Comparison of ENCODE assay signal across 8 cellular contexts in the genomic region with DNA sequence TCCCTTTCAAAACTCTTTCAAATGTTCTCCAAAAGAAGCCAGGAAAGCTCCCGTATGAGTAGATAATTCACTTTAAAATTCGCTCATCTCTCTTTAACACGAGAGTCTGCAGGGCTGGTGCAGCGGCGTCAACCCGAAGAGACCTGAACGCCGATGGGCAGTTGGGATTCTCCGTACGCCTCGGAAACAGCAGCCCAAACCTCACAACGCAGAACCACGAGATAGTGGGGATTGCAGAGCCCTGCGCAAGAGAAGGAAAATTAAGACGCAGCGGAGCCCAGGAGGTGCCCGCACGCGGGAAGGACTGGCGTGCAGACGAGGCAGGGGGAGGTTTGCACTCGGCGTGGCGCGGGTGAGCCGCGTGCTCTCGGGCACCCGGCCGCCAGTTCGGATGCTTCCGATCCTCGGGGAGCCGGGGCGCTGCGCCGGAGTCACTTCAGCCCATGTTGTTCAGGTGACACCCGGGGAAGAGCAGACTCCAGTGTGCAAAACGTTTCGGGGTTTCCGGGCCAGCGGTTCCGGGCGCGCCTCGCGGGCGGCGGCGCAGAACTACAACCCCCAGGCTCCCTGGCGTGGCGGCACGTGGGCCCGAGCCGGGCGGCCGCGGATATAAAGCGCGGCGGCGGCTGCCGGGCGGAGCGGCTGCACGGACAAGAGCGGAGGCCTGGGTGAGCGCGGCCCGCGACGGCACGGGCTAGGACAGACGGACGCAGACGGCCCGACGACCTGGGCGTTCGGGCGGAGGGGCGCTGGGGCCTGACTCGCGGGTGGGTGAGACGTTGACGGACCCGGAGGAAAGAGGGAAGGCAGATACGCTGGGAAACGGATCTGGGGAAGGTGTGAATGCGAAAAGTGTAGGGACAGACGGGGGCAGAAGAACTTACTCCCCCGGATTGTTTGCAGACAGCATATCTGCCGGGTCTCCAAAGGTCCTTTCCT. TPM values are rescaled to one million over a fixed set of nuclear protein-coding genes. Genes with fewer than 3 reads are reported as not detected.
A peak's percentile ranks its signal among the peaks of the same experiment; 100 is the strongest.
DNase-seq lines count a peak whose midpoint lies in the region; ATAC-seq, FAIRE-seq and TF ChIP-seq lines count a peak whose summit lies in the region.

A gene with protein sequence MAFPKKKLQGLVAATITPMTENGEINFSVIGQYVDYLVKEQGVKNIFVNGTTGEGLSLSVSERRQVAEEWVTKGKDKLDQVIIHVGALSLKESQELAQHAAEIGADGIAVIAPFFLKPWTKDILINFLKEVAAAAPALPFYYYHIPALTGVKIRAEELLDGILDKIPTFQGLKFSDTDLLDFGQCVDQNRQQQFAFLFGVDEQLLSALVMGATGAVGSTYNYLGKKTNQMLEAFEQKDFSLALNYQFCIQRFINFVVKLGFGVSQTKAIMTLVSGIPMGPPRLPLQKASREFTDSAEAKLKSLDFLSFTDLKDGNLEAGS (plus strand): TSS at position 636 of the 939 bp plus-strand sequence. CDS start 4,599 bp downstream, outside the sequence.

- ATAC-seq in CD8-positive, alpha-beta T cell, result peak; percentile 96
- peak; percentile 93 for ATAC-seq in GM19455 (IDR thresholded peaks at IDR 0.05; ENCODE audit: unreplicated experiment)

- H2AFZ ChIP-seq in endothelial cell of umbilical vein (ENCODE audit: low read depth, low read length), result peak within 1 kb of the TSS; percentile 98

- H3K4me2 ChIP-seq in endothelial cell of umbilical vein (ENCODE audit: insufficient read depth, low read length), result peak within 1 kb of the TSS; percentile 93

- no peaks in the 10 kb centered on the region for H3K27me3 Mint-ChIP-seq in CD8-positive, alpha-beta T cell (ENCODE audit: low read depth)

- intact Hi-C loops in CD8-positive, alpha-beta T cell (cut with DNase I, micrococcal nuclease), result loop anchor here (1.0 to 5.0 kb wide), 5 partner anchors 50 to 845 kb away; a partner anchor contains a TSS
- intact Hi-C loops in endothelial cell of umbilical vein (cut with micrococcal nuclease), result loop anchor here (1.0 to 5.0 kb wide), 2 partner anchors 50 to 397 kb away; a partner anchor contains a TSS

- peak within 1 kb of the TSS; percentile 12 for H3K9ac ChIP-seq in endothelial cell of umbilical vein (replicated peaks; ENCODE audit: extremely low read depth, insufficient read depth, low read length)

- dilution Hi-C loops in endothelial cell of umbilical vein (cut with MboI; ENCODE audit: extremely low pct_ligation_motif_present, low sequenced_read_pairs), result no loop called here

- H3K4me1 Mint-ChIP-seq in CD8-positive, alpha-beta T cell (ENCODE audit: low read depth), result peaks cover 14% of the 10 kb centered on the region

- no peaks in the 10 kb centered on the region for H3K36me3 ChIP-seq in CD8-positive, alpha-beta T cell (ENCODE audit: insufficient read depth, low read length)
- no peaks in the 10 kb centered on the region for H3K36me3 ChIP-seq in endothelial cell of umbilical vein (ENCODE audit: control insufficient read depth in 2 of 2, extremely low read depth in 1 of 2, insufficient read depth in 2 of 2, low read length in 2 of 2)

- H3K27ac ChIP-seq in CD8-positive, alpha-beta T cell (ENCODE audit: low read depth, low read length), result peak within 1 kb of the TSS; percentile 45
- H3K27ac ChIP-seq in endothelial cell of umbilical vein (ENCODE audit: insufficient read depth, low read depth, low read length), result no peak within 1 kb of the TSS

- H3K9me1 ChIP-seq in endothelial cell of umbilical vein (replicated peaks; ENCODE audit: control insufficient read depth, extremely low read depth, insufficient read depth, low read length), result no peaks in the 10 kb centered on the region

- H4K20me1 ChIP-seq in endothelial cell of umbilical vein (replicated peaks; ENCODE audit: control insufficient read depth, extremely low read depth, insufficient read depth, low read length), result no peaks in the 10 kb centered on the region

- no TSS peak for BruUV-seq in endothelial cell of umbilical vein (replicated peaks; lab: Mats Ljungman, UMichigan)

- peak within 1 kb of the TSS; percentile 91 for H3K4me3 Mint-ChIP-seq in CD8-positive, alpha-beta T cell

- H3K4me1 ChIP-seq in CD8-positive, alpha-beta T cell (ENCODE audit: insufficient read depth, low read length), result peaks cover 12% of the 10 kb centered on the region
- H3K4me1 ChIP-seq in endothelial cell of umbilical vein (ENCODE audit: control insufficient read depth, extremely low read depth, insufficient read depth, low read length), result peaks cover 8% of the 10 kb centered on the region
- H3K4me1 ChIP-seq in mononuclear cell (ENCODE audit: insufficient read depth, low read length), result peaks cover 35% of the 10 kb centered on the region

- no peaks in the 10 kb centered on the region for H3K27me3 ChIP-seq in CD8-positive, alpha-beta T cell (ENCODE audit: insufficient read depth, low read length)
- H3K27me3 ChIP-seq in endothelial cell of umbilical vein (ENCODE audit: control insufficient read depth in 2 of 2, insufficient read depth in 2 of 2, low read length in 2 of 2) (peaks cover 34 to 59% of the 10 kb centered on the region in 2 experiments), mononuclear cell (ENCODE audit: insufficient read depth, low read length) (no peaks in the 10 kb centered on the region)

- peak within 1 kb of the TSS; percentile 76 for H3K27ac Mint-ChIP-seq in CD8-positive, alpha-beta T cell

- peak within 1 kb of the TSS; percentile 69 for H3K4me3 ChIP-seq in CD8-positive, alpha-beta T cell (ENCODE audit: low read depth, low read length)
- peak within 1 kb of the TSS; percentile 41 to 63 (median 54) for H3K4me3 ChIP-seq in endothelial cell of umbilical vein (replicated peaks in 1 of 3; ENCODE audit: insufficient read depth in 1 of 3, low read depth in 1 of 3, low read length in 3 of 3)
- H3K4me3 ChIP-seq in mononuclear cell (ENCODE audit: low read length), result peak within 1 kb of the TSS; percentile 49

- no peaks in the 10 kb centered on the region for H3K36me3 Mint-ChIP-seq in CD8-positive, alpha-beta T cell

- peak; percentile 42 for TF ChIP-seq POLR2A in endothelial cell of umbilical vein (IDR thresholded peaks at IDR 0.05; ENCODE audit: low read depth, low read length)

- H3K9me3 Mint-ChIP-seq in CD8-positive, alpha-beta T cell, result no peaks in the 10 kb centered on the region

- peak; percentile 65 to 92 (median 83) for DNase-seq in CD8-positive, alpha-beta T cell
- DNase-seq in HK-2 (ENCODE audit: unreplicated experiment) (peak; percentile 80), NOMO-1 treated with DMSO at 0.1 percent for 48 hours (lab: John Stamatoyannopoulos, UW; ENCODE audit: unreplicated experiment) (peak; percentile 68), endothelial cell of umbilical vein (ENCODE audit: low read depth, low spot score) (peak; percentile 71)
- peak; percentile 55 for DNase-seq in activated CD8-positive, alpha-beta memory T cell treated with anti-CD3 and anti-CD28 coated beads, Interleukin-2, amount 50 U/mL, for 24 hours (ENCODE audit: extremely low read depth)
- DNase-seq in stimulated activated CD8-positive, alpha-beta memory T cell treated with anti-CD3 and anti-CD28 coated beads, Interleukin-4, amount 100 ng/mL, for 24 hours (ENCODE audit: low read depth), result peak; percentile 74

- POLR2A ChIA-PET in CD8-positive, alpha-beta T cell (lab: Charles Lee), result interaction anchor here (0.6 to 1.5 kb wide), 5 partner anchors 186 to 498 kb away, joined by 3 to 5 read pairs (median 3); a partner anchor contains a TSS
- POLR2A ChIA-PET in endothelial cell of umbilical vein (lab: Charles Lee), result interaction anchor here (0.5 kb wide), 1 partner anchor 18 kb away, joined by 4 read pairs; no protein-coding TSS in a partner anchor

- H3K9me3 ChIP-seq in CD8-positive, alpha-beta T cell (ENCODE audit: low read length), result no peaks in the 10 kb centered on the region
- H3K9me3 ChIP-seq in endothelial cell of umbilical vein (replicated peaks; ENCODE audit: control insufficient read depth, insufficient read depth, low read length) (no peaks in the 10 kb centered on the region), mononuclear cell (ENCODE audit: low read depth, low read length) (no peaks in the 10 kb centered on the region)

- no peaks in the 10 kb centered on the region for H3K79me2 ChIP-seq in endothelial cell of umbilical vein (ENCODE audit: control insufficient read depth, insufficient read depth, low read length)

- peak; percentile 47 for FAIRE-seq in endothelial cell of umbilical vein (lab: Jason Lieb, UNC)

- CTCF ChIA-PET in CD8-positive, alpha-beta T cell (lab: Charles Lee), result interaction anchor here (0.6 to 15.5 kb wide), 3 partner anchors 57 to 185 kb away, joined by 3 to 581 read pairs (median 3); a partner anchor contains a TSS
- CTCF ChIA-PET in endothelial cell of umbilical vein (lab: Charles Lee), result interaction anchor here (11.1 kb wide), 1 partner anchor 188 kb away, joined by 891 read pairs; a partner anchor contains a TSS

- TF ChIP-seq CTCF in CD8-positive, alpha-beta T cell (IDR thresholded peaks at IDR 0.05), result no peak
- no peak for TF ChIP-seq CTCF in endothelial cell of umbilical vein (IDR thresholded peaks at IDR 0.05; ENCODE audit: extremely low read depth in 1 of 2, insufficient read depth in 1 of 2, low read depth in 1 of 2, low read length in 2 of 2)

TF ChIP-seq in endothelial cell of umbilical vein, 7 proteins besides CTCF, POLR2A, EP300 and RAD21 (continues in another document):
- no peak for TF ChIP-seq JUN (IDR thresholded peaks at IDR 0.05; ENCODE audit: borderline replicate concordance, insufficient read depth, insufficient read length, low read depth)
- TF ChIP-seq, protein P1, sequence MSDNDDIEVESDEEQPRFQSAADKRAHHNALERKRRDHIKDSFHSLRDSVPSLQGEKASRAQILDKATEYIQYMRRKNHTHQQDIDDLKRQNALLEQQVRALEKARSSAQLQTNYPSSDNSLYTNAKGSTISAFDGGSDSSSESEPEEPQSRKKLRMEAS (IDR thresholded peaks at IDR 0.05; ENCODE audit: insufficient read depth, insufficient read length), result peak; percentile 77
- TF ChIP-seq MYC (IDR thresholded peaks at IDR 0.05; ENCODE audit: low read depth, low read length), result no peak
- TF ChIP-seq GATA2 (IDR thresholded peaks at IDR 0.05; ENCODE audit: insufficient read depth, insufficient read length, low read depth, low read length), result no peak
- no peak for TF ChIP-seq FOS (IDR thresholded peaks at IDR 0.05; ENCODE audit: borderline replicate concordance, insufficient read depth, low read length)
- peak; percentile 63 for TF ChIP-seq EZH2 (IDR thresholded peaks at IDR 0.05; ENCODE audit: borderline replicate concordance, low read depth, low read length, severe bottlenecking)

RNA-seq across cellular contexts. Expression of the gene that starts here (rescaled TPM):
- 1 to 10 TPM; 1.3 to 2.1 TPM for total RNA-seq in CD8-positive, alpha-beta T cell
- total RNA-seq in endothelial cell of umbilical vein, result 0.75 and 1.3 TPM in 2 replicates
- polyA plus RNA-seq in endothelial cell of umbilical vein, result 0.14 TPM in 1 of 2 replicates, not detected in the other
- 0.23 and 0.32 TPM in 2 replicates for polyA plus RNA-seq in endothelial cell of umbilical vein (2011; cell fraction: cytosol; rRNA removed)
- polyA plus RNA-seq in endothelial cell of umbilical vein (2011; cell fraction: nucleus; rRNA removed), result 0.74 and 0.83 TPM in 2 replicates
- polyA plus RNA-seq in endothelial cell of umbilical vein (2012), result 0.27 and 0.55 TPM in 2 replicates
- polyA minus RNA-seq in endothelial cell of umbilical vein, result 1.0 TPM in 1 of 2 replicates, not detected in the other
- polyA minus RNA-seq in endothelial cell of umbilical vein (2011; cell fraction: cytosol; rRNA and poly(A)+ RNA removed), result 3.1 TPM
- not detected in 2 replicates for polyA minus RNA-seq in endothelial cell of umbilical vein (2011; cell fraction: nucleus; rRNA and poly(A)+ RNA removed)
- total RNA-seq in mononuclear cell, result 13.9 TPM
